25 cellular contexts compared by ENCODE assay signal in genomic region chr4:59503731-59504130, GRCh38.
"Had no signal": no experiment of that assay in that cellular context is flagged by ENCODE, and none has a peak within 500 bp of the region (broad histone marks: within the 10 kb centered on the region; RNA-seq: fewer than 3 reads in every experiment).

No MANE protein-coding gene starts in this region.

- H3K4me3 ChIP-seq: MG63, SJSA1, SK-N-MC had no signal

- H3K27ac ChIP-seq: SJSA1, SK-N-MC had no signal

- H3K36me3 ChIP-seq: MG63, SJSA1 had no signal

- H3K27me3 ChIP-seq: MG63, SJSA1 had no signal

- H3K9me3 ChIP-seq: MG63, SJSA1 had no signal

- FAIRE-seq: RCC 7860 had no signal

- H3K4me1 ChIP-seq: SJSA1 had no signal

- DNase-seq: Karpas-422, KG1, MG63, NCI-H1092, NCI-H1105 treated with DMSO at 0.1 percent for 48 hours, NCI-H1417 treated with DMSO at 0.1 percent for 48 hours, NCI-H146, NCI-H187, NCI-H2029, NCI-H2081 treated with DMSO at 0.1 percent for 48 hours, NCI-H2171, NCI-H226, NCI-H446, NCI-H510A, NCI-H524 treated with DMSO at 0.1 percent for 48 hours, NCI-H69, NCI-H774, Right ventricle myocardium superior, RPMI8226, SIG-M5, SW 1271, T-cell had no signal

- ATAC-seq: T-cell had no signal
